Comparison of ENCODE assay signal across 8 cellular contexts in genomic region chr13:98143601-98144500, GRCh38. TPM values are rescaled to one million over a fixed set of nuclear protein-coding genes. Genes with fewer than 3 reads are reported as not detected.
A peak's percentile ranks its signal among the peaks of the same experiment; 100 is the strongest.
DNase-seq lines count a peak whose midpoint lies in the region; TF ChIP-seq lines count a peak whose summit lies in the region.

No MANE protein-coding gene starts in this region.

- H3K4me1 ChIP-seq in adrenal gland (replicated peaks in 1 of 2) (peaks cover 26 to 43% of the 10 kb centered on the region in 2 donors), iPS-18a (ENCODE audit: control insufficient read depth, low read depth, low read length) (peaks cover 26% of the 10 kb centered on the region)

- H3K9me3 ChIP-seq in adrenal gland (replicated peaks in 1 of 3), result no peaks in the 10 kb centered on the region
- no peaks in the 10 kb centered on the region for H3K9me3 ChIP-seq in iPS-18a (ENCODE audit: control insufficient read depth, low read depth, low read length)

- peak overlapping the region; percentile 29 to 95 (median 60) for H3K4me3 ChIP-seq in adrenal gland
- peak overlapping the region; percentile 83 for H3K4me3 ChIP-seq in iPS-18a (ENCODE audit: low read length)
- H3K4me3 ChIP-seq in skin epidermis, result peak overlapping the region; percentile 50 to 75 (median 62)

- peak overlapping the region; percentile 69 for H3K9ac ChIP-seq in iPS-18a (ENCODE audit: low read length)

- WGBS in adrenal gland, 4 donors, result 1 to 2% (median 1%) methylated on average over 27 to 76 of the region's 76 CpGs

- peak; percentile 50 for DNase-seq in activated CD8-positive, alpha-beta memory T cell treated with anti-CD3 and anti-CD28 coated beads, Interleukin-2, amount 50 U/mL, for 48 hours
- DNase-seq in activated CD8-positive, alpha-beta memory T cell treated with anti-CD3 and anti-CD28 coated beads for 24 hours, result no peak
- DNase-seq in HT-29 (ENCODE audit: low spot score), result peak; percentile 65
- DNase-seq in adrenal gland, result peak in 6 of 7 donors; percentile 30 to 57 (median 38)
- no peak for DNase-seq in HuH-7 (ENCODE audit: low spot score)
- no peak for DNase-seq in cortex of kidney (lab: John Stamatoyannopoulos, UW)

- no peaks in the 10 kb centered on the region for H3K36me3 ChIP-seq in adrenal gland (replicated peaks in 1 of 2)
- no peaks in the 10 kb centered on the region for H3K36me3 ChIP-seq in iPS-18a (ENCODE audit: control insufficient read depth, low read depth, low read length)

- no peak for TF ChIP-seq CTCF in adrenal gland (IDR thresholded peaks at IDR 0.05)

- intact Hi-C loops in adrenal gland (cut with DNase I), result loop anchor here (10.0 kb wide), 2 partner anchors 71 to 251 kb away; no protein-coding TSS in a partner anchor

- H3K27me3 ChIP-seq in adrenal gland (no peaks in the 10 kb centered on the region), iPS-18a (ENCODE audit: control insufficient read depth, insufficient read depth, low read length) (peaks cover 28% of the 10 kb centered on the region)

- TF ChIP-seq POLR2A in adrenal gland (IDR thresholded peaks at IDR 0.05), result no peak

- peak overlapping the region in 4 of 5 donors; percentile 16 to 85 (median 77) for H3K27ac ChIP-seq in adrenal gland
- H3K27ac ChIP-seq in iPS-18a (ENCODE audit: low read length), result no peak overlapping the region
- H3K27ac ChIP-seq in skin epidermis, result peak overlapping the region; percentile 24 to 92 (median 74)

RNA-seq across cellular contexts. Expression of gene FARP1, which starts 1.0 kb away (rescaled TPM):
- total RNA-seq in HT-29 (2014; rRNA removed; shearing (Covaris generic)), result 46.4 and 49.0 TPM in 2 replicates
- total RNA-seq in adrenal gland, result 100 to 1,000 TPM in 2 of 8 donors, 10 to 100 TPM in 6; 39.9 to 304 (median 71.6) TPM
- polyA plus RNA-seq in adrenal gland, result 100 to 1,000 TPM in 1 of 3 donors, 10 to 100 TPM in 2; 27.1 to 258 (median 36.6) TPM

RNA-seq across cellular contexts. Expression of gene RNF113B, which starts 33.2 kb away (rescaled TPM):
- not detected in 2 replicates for total RNA-seq in HT-29 (2014; rRNA removed; shearing (Covaris generic))
- total RNA-seq in adrenal gland, result under 1 TPM in 1 of 8 donors, not detected in 7; 0.27 TPM
- polyA plus RNA-seq in adrenal gland, result under 1 TPM in 1 of 3 donors, not detected in 2; 0.15 TPM

Comparison
In these comparisons a context has a peak if more than half of its experiments do, and no peak if none do; other contexts are left out.
1. DNase-seq: peak in activated CD8-positive, alpha-beta memory T cell treated with anti-CD3 and anti-CD28 coated beads, Interleukin-2, amount 50 U/mL, for 48 hours (single experiment), HT-29 (single experiment) and adrenal gland (6 of 7); none in activated CD8-positive, alpha-beta memory T cell treated with anti-CD3 and anti-CD28 coated beads for 24 hours (single experiment), HuH-7 (single experiment) and cortex of kidney (single experiment).
2. Peak in every context shown above with its lines, with median percentiles within 50 percentile points of each other: H3K4me3 ChIP-seq.